8 cellular contexts compared by ENCODE assay signal in genomic region chr6:151493495-151494234, GRCh38. TPM values are rescaled to one million over a fixed set of nuclear protein-coding genes. Genes with fewer than 3 reads are reported as not detected.
DNase-seq lines count a peak whose midpoint lies in the region; ATAC-seq and TF ChIP-seq lines count a peak whose summit lies in the region.

TSS of gene CCDC170 (plus strand) at chr6:151494017. CDS start at chr6:151494129, 112 bp downstream.

- no peaks in the 10 kb centered on the region for H3K36me3 Mint-ChIP-seq in activated naive CD4-positive, alpha-beta T cell treated with anti-CD3 and anti-CD28 coated beads, Interleukin-2, amount 50 U/mL, for 24 hours

- no peaks in the 10 kb centered on the region for H3K9me3 Mint-ChIP-seq in activated naive CD4-positive, alpha-beta T cell treated with anti-CD3 and anti-CD28 coated beads, Interleukin-2, amount 50 U/mL, for 24 hours

- peak within 1 kb of the TSS; percentile 51 for H3K4me3 Mint-ChIP-seq in activated naive CD4-positive, alpha-beta T cell treated with anti-CD3 and anti-CD28 coated beads, Interleukin-2, amount 50 U/mL, for 24 hours

- H3K27ac ChIP-seq in RWPE2 (ENCODE audit: poor library complexity, severe bottlenecking) (no peak within 1 kb of the TSS), thymus (ENCODE audit: low read depth) (no peak within 1 kb of the TSS)

- peak within 1 kb of the TSS; percentile 74 for H3K9ac ChIP-seq in endocrine pancreas (ENCODE audit: control insufficient read depth, insufficient read depth, low read length)

- peaks cover 19% of the 10 kb centered on the region for H3K4me1 Mint-ChIP-seq in activated naive CD4-positive, alpha-beta T cell treated with anti-CD3 and anti-CD28 coated beads, Interleukin-2, amount 50 U/mL, for 24 hours

- peaks cover 34% of the 10 kb centered on the region for H3K27me3 Mint-ChIP-seq in activated naive CD4-positive, alpha-beta T cell treated with anti-CD3 and anti-CD28 coated beads, Interleukin-2, amount 50 U/mL, for 24 hours

- ATAC-seq in RWPE2 (ENCODE audit: low read depth) (peak; percentile 67), HG03378 (IDR thresholded peaks at IDR 0.05; ENCODE audit: unreplicated experiment) (no peak)

- no peak within 1 kb of the TSS for H3K27ac Mint-ChIP-seq in activated naive CD4-positive, alpha-beta T cell treated with anti-CD3 and anti-CD28 coated beads, Interleukin-2, amount 50 U/mL, for 24 hours

- no peak for TF ChIP-seq CTCF in RWPE2 (IDR thresholded peaks at IDR 0.05; ENCODE audit: poor library complexity, severe bottlenecking)

- DNase-seq in activated naive CD4-positive, alpha-beta T cell treated with anti-CD3 and anti-CD28 coated beads, Interleukin-2, amount 50 U/mL, for 16 hours: no peak
- DNase-seq in RWPE2 (ENCODE audit: low spot score) (no peak), lung microvascular endothelial cell (ENCODE audit: low read depth in 2 of 2) (peak; percentile 28 to 54), SK-N-DZ (ENCODE audit: low spot score) (no peak)

- no peaks in the 10 kb centered on the region for H3K4me1 ChIP-seq in RWPE2 (ENCODE audit: insufficient read depth, poor library complexity, severe bottlenecking)
- H3K4me1 ChIP-seq in endocrine pancreas (ENCODE audit: control insufficient read depth, insufficient read depth, low read length): no peaks in the 10 kb centered on the region
- peaks cover 3% of the 10 kb centered on the region for H3K4me1 ChIP-seq in thymus (ENCODE audit: control insufficient read depth, insufficient read depth, low read length)

- peak within 1 kb of the TSS; percentile 44 for H3K4me3 ChIP-seq in RWPE2 (ENCODE audit: severe bottlenecking)
- H3K4me3 ChIP-seq in endocrine pancreas (ENCODE audit: control insufficient read depth, insufficient read depth, low read length): peak within 1 kb of the TSS; percentile 82
- H3K4me3 ChIP-seq in thymus (ENCODE audit: low read length): peak within 1 kb of the TSS; percentile 45

- no peaks in the 10 kb centered on the region for H3K9me3 ChIP-seq in RWPE2 (ENCODE audit: severe bottlenecking)
- no peaks in the 10 kb centered on the region for H3K9me3 ChIP-seq in endocrine pancreas (ENCODE audit: control insufficient read depth, low read length)
- no peaks in the 10 kb centered on the region for H3K9me3 ChIP-seq in thymus (ENCODE audit: control insufficient read depth)

- no peaks in the 10 kb centered on the region for H3K27me3 ChIP-seq in RWPE2 (ENCODE audit: insufficient read depth, poor library complexity, severe bottlenecking)
- no peaks in the 10 kb centered on the region for H3K27me3 ChIP-seq in endocrine pancreas (ENCODE audit: control insufficient read depth, insufficient read depth, low read length)
- H3K27me3 ChIP-seq in thymus (ENCODE audit: control insufficient read depth, insufficient read depth): peaks cover 24% of the 10 kb centered on the region

- WGBS in thymus: 10% methylated on average over 70 of the region's 70 CpGs

- no peaks in the 10 kb centered on the region for H3K36me3 ChIP-seq in RWPE2 (ENCODE audit: low read depth)
- H3K36me3 ChIP-seq in endocrine pancreas (ENCODE audit: control insufficient read depth, insufficient read depth, low read length): no peaks in the 10 kb centered on the region
- H3K36me3 ChIP-seq in thymus (ENCODE audit: control insufficient read depth, insufficient read depth): no peaks in the 10 kb centered on the region

RNA-seq across cellular contexts. Expression of gene CCDC170, which starts in this region (rescaled TPM):
- under 0.01 TPM in 1 of 2 replicates, not detected in the other for total RNA-seq in lung microvascular endothelial cell
- 0.21 TPM for polyA plus RNA-seq in thymus
- polyA plus RNA-seq in SK-N-DZ (2014; cell fraction: cytosol; rRNA removed): not detected in 2 replicates
- polyA plus RNA-seq in SK-N-DZ (2014; cell fraction: nucleus; rRNA removed): not detected in 2 replicates

Comparison
In these comparisons a context has a peak if more than half of its experiments do, and no peak if none do; other contexts are left out.
1. Peak in DNase-seq in lung microvascular endothelial cell; RNA of the gene not detected or under 1 TPM.